18 cellular contexts compared by ENCODE assay signal in genomic region chr4:168840386-168840763, GRCh38.
DNase-seq lines count a peak whose midpoint lies in the region; ATAC-seq and TF ChIP-seq lines count a peak whose summit lies in the region.
"Had no signal": no experiment of that assay in that cellular context is flagged by ENCODE, and none has a peak within 500 bp of the region (broad histone marks: within the 10 kb centered on the region; RNA-seq: fewer than 3 reads in every experiment).

No MANE protein-coding gene starts in this region.

- no TSS peak for BruUV-seq in MCF 10A (replicated peaks; lab: Mats Ljungman, UMichigan)

- no peak for TF ChIP-seq POLR2A in sigmoid colon (IDR thresholded peaks at IDR 0.05)

- no peaks in the 10 kb centered on the region for H3K27me3 ChIP-seq in sigmoid colon
- no peaks in the 10 kb centered on the region for H3K27me3 ChIP-seq in aorta (ENCODE audit: control insufficient read depth in 1 of 2, insufficient read depth in 2 of 2, low read length in 1 of 2)
- H3K27me3 ChIP-seq: BE2C, cardiac muscle cell had no signal

- no peak overlapping the region for H3K4me3 ChIP-seq in sigmoid colon
- H3K4me3 ChIP-seq in aorta (ENCODE audit: low read length in 2 of 2) = no peak overlapping the region
- H3K4me3 ChIP-seq: cardiac muscle cell had no signal

- H3K27me3 Mint-ChIP-seq in MCF 10A (ENCODE audit: insufficient read depth, unreplicated experiment) = no peaks in the 10 kb centered on the region

- ATAC-seq in left ventricle myocardium superior (peak; percentile 38), aorta (ENCODE audit: low FRiP score) (no peak), GM21390 (IDR thresholded peaks at IDR 0.05; ENCODE audit: unreplicated experiment) (no peak)
- ATAC-seq: natural killer cell, T-cell had no signal

- CTCF ChIA-PET in MCF 10A (lab: Yijun Ruan, JAX) = interaction anchor here (0.6 to 5.5 kb wide), 6 partner anchors 24 to 326 kb away, joined by 3 to 34 read pairs (median 3); no protein-coding TSS in a partner anchor

- no peak overlapping the region for H3K4me3 Mint-ChIP-seq in MCF 10A (ENCODE audit: unreplicated experiment)
- H3K4me3 Mint-ChIP-seq: activated CD4-positive, alpha-beta memory T cell treated with anti-CD3 and anti-CD28 coated beads for 36 hours; activated naive CD8-positive, alpha-beta T cell; activated T-cell treated with anti-CD3 and anti-CD28 coated beads, Interleukin-2, amount 50 U/mL, for 24 hours; natural killer cell; T-cell had no signal

- no peak for TF ChIP-seq CTCF in MCF 10A (IDR thresholded peaks at IDR 0.05; ENCODE audit: unreplicated experiment)
- no peak for TF ChIP-seq CTCF in sigmoid colon (IDR thresholded peaks at IDR 0.05)

- H3K36me3 ChIP-seq in sigmoid colon (peaks cover 0 to 8% (median 2%) of the 10 kb centered on the region in 4 donors), aorta (ENCODE audit: control insufficient read depth in 1 of 2, insufficient read depth in 2 of 2, low read length in 1 of 2) (no peaks in the 10 kb centered on the region)
- H3K36me3 ChIP-seq: BE2C, cardiac muscle cell had no signal

- H3K27ac Mint-ChIP-seq in MCF 10A (ENCODE audit: low read depth, unreplicated experiment) = peak overlapping the region; percentile 76
- H3K27ac Mint-ChIP-seq: activated CD4-positive, alpha-beta memory T cell treated with anti-CD3 and anti-CD28 coated beads for 36 hours; activated naive CD8-positive, alpha-beta T cell; activated T-cell treated with anti-CD3 and anti-CD28 coated beads, Interleukin-2, amount 50 U/mL, for 24 hours; natural killer cell; T-cell had no signal

- TF ChIP-seq EP300 in sigmoid colon (IDR thresholded peaks at IDR 0.05) = no peak

- WGBS in sigmoid colon, 2 donors = 74 to 82% methylated on average over 4 of the region's 4 CpGs
- WGBS in aorta, 2 donors = 33 to 35% methylated on average over 4 of the region's 4 CpGs

- peaks cover 68% of the 10 kb centered on the region for H3K4me1 Mint-ChIP-seq in MCF 10A (ENCODE audit: insufficient read depth, unreplicated experiment)
- H3K4me1 Mint-ChIP-seq: T-cell had no signal

- H3K27ac ChIP-seq in sigmoid colon (peak overlapping the region; percentile 94 to 99 (median 98)), aorta (ENCODE audit: low read depth in 1 of 2, low read length in 2 of 2) (peak overlapping the region; percentile 80 to 93)

- DNase-seq in MCF 10A (ENCODE audit: unreplicated experiment) (no peak), left ventricle myocardium superior (no peak), sigmoid colon (no peak), aorta (no peak), H4 (ENCODE audit: low spot score) (no peak), NCI-H2171 (lab: John Stamatoyannopoulos, UW) (no peak)
- DNase-seq: activated CD4-positive, alpha-beta memory T cell treated with anti-CD3 and anti-CD28 coated beads for 36 hours; activated T-cell treated with anti-CD3 and anti-CD28 coated beads, Interleukin-2, amount 50 U/mL, for 24 hours; BE2C; Calu3; natural killer cell; NCI-H446; RPMI8226; stimulated activated naive CD4-positive, alpha-beta T cell treated with Interleukin-2 at 50 U/mL for 16 hours; T-cell had no signal

- no peaks in the 10 kb centered on the region for H3K9me3 ChIP-seq in sigmoid colon
- H3K9me3 ChIP-seq in aorta (ENCODE audit: control insufficient read depth, low read length) = no peaks in the 10 kb centered on the region
- H3K9me3 ChIP-seq: BE2C had no signal

- POLR2A ChIA-PET in MCF 10A (lab: Yijun Ruan, JAX) = interaction anchor here (0.6 to 5.1 kb wide), 11 partner anchors 8 to 251 kb away, joined by 3 to 97 read pairs (median 7); partner anchors contain the start of gene CBR4

- no peaks in the 10 kb centered on the region for H3K9me3 Mint-ChIP-seq in MCF 10A (ENCODE audit: unreplicated experiment)
- H3K9me3 Mint-ChIP-seq: activated CD4-positive, alpha-beta memory T cell treated with anti-CD3 and anti-CD28 coated beads for 36 hours; activated T-cell treated with anti-CD3 and anti-CD28 coated beads, Interleukin-2, amount 50 U/mL, for 24 hours; natural killer cell; T-cell had no signal

- intact Hi-C loops in MCF 10A (cut with micrococcal nuclease) = no loop called here
- intact Hi-C loops in left ventricle myocardium superior (cut with micrococcal nuclease) = no loop called here
- intact Hi-C loops in sigmoid colon (cut with DNase I) = no loop called here
- intact Hi-C loops in aorta (cut with DNase I) = no loop called here

- H3K36me3 Mint-ChIP-seq in MCF 10A (ENCODE audit: insufficient read depth, unreplicated experiment) = peaks cover 83% of the 10 kb centered on the region
- H3K36me3 Mint-ChIP-seq: activated CD4-positive, alpha-beta memory T cell treated with anti-CD3 and anti-CD28 coated beads for 36 hours; activated naive CD8-positive, alpha-beta T cell; natural killer cell; T-cell had no signal

- H3K4me1 ChIP-seq in sigmoid colon = peaks cover 0 to 95% (median 86%) of the 10 kb centered on the region in 4 donors
- peaks cover 22 to 25% of the 10 kb centered on the region in 2 donors for H3K4me1 ChIP-seq in aorta (ENCODE audit: control insufficient read depth in 1 of 2, insufficient read depth in 2 of 2, low read length in 2 of 2)
- H3K4me1 ChIP-seq: BE2C had no signal
